ENCODE assay signal across 5 cellular contexts in genomic region chrX:19066987-19067386, GRCh38. TPM values are rescaled to one million over a fixed set of nuclear protein-coding genes. Genes with fewer than 3 reads are reported as not detected.
"Had no signal": no experiment of that assay in that cellular context is flagged by ENCODE, and none has a peak within 500 bp of the region (broad histone marks: within the 10 kb centered on the region; RNA-seq: fewer than 3 reads in every experiment).

No MANE protein-coding gene starts in this region.

RNA-seq across cellular contexts. Expression of gene ADGRG2, which starts 55.3 kb away (rescaled TPM):
- total RNA-seq: HT-29, K562, M059J, OCI-LY7, RPMI7951 had no signal
